1 cellular context compared by ENCODE assay signal in the genomic region with DNA sequence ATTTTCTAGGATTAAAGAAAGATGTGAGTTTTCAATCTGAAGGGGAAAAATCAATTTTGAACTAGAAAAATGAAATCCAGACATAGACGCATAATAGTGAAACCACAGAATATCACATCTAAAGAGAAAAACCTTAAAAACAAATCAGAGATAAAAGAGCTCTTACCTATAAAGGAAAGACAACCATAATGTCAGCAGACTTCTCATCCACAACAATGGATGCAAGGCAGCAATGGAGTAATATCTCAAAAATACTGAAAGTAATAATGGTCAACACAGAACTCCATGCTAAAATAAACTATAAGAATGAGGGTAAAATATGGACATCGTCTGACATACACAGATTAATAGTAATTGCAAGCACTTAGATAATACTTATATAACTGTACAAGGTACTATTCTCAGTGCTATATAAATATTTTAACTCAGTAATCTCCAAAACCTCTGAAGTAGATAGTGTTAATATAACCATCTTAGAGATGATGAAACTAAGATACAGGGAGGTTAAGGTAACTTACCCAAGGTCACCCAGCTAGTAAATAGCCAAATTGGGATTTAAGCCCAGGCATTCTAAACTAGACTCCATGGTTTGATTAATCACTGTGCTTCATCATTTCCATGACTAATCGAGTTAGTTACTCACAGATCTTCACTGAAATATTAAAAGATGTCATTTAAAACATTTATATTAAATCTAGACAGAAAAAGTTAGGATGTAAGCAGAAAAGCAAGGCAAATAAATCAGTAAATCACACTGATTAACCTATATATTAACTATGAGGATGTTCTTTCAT.
TF ChIP-seq lines count a peak whose summit lies in the region.

No MANE protein-coding gene starts in this region.

TF ChIP-seq in HCT116, 20 proteins besides CTCF, POLR2A, EP300 and RAD21 (continued from another document):
- TF ChIP-seq, protein P1, sequence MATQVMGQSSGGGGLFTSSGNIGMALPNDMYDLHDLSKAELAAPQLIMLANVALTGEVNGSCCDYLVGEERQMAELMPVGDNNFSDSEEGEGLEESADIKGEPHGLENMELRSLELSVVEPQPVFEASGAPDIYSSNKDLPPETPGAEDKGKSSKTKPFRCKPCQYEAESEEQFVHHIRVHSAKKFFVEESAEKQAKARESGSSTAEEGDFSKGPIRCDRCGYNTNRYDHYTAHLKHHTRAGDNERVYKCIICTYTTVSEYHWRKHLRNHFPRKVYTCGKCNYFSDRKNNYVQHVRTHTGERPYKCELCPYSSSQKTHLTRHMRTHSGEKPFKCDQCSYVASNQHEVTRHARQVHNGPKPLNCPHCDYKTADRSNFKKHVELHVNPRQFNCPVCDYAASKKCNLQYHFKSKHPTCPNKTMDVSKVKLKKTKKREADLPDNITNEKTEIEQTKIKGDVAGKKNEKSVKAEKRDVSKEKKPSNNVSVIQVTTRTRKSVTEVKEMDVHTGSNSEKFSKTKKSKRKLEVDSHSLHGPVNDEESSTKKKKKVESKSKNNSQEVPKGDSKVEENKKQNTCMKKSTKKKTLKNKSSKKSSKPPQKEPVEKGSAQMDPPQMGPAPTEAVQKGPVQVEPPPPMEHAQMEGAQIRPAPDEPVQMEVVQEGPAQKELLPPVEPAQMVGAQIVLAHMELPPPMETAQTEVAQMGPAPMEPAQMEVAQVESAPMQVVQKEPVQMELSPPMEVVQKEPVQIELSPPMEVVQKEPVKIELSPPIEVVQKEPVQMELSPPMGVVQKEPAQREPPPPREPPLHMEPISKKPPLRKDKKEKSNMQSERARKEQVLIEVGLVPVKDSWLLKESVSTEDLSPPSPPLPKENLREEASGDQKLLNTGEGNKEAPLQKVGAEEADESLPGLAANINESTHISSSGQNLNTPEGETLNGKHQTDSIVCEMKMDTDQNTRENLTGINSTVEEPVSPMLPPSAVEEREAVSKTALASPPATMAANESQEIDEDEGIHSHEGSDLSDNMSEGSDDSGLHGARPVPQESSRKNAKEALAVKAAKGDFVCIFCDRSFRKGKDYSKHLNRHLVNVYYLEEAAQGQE (IDR thresholded peaks at IDR 0.05; ENCODE audit: low read depth): no peak
- peak; percentile 52; the same call in 1 of the 2 replicates for TF ChIP-seq CBX3 (IDR thresholded peaks at IDR 0.05; ENCODE audit: low read depth)
- TF ChIP-seq, protein P2, sequence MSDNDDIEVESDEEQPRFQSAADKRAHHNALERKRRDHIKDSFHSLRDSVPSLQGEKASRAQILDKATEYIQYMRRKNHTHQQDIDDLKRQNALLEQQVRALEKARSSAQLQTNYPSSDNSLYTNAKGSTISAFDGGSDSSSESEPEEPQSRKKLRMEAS (IDR thresholded peaks at IDR 0.05): no peak
